ENCODE assay signal across 11 cellular contexts in genomic region chr12:130162771-130163460, GRCh38. TPM values are rescaled to one million over a fixed set of nuclear protein-coding genes. Genes with fewer than 3 reads are reported as not detected.
A peak's percentile ranks its signal among the peaks of the same experiment; 100 is the strongest.
DNase-seq lines count a peak whose midpoint lies in the region; ATAC-seq and TF ChIP-seq lines count a peak whose summit lies in the region.
"Had no signal": no experiment of that assay in that cellular context is flagged by ENCODE, and none has a peak within 500 bp of the region (broad histone marks: within the 10 kb centered on the region; RNA-seq: fewer than 3 reads in every experiment).

No MANE protein-coding gene starts in this region.

- H3F3A ChIP-seq in neural progenitor cell (ENCODE audit: low read depth), result peaks cover 42% of the 10 kb centered on the region

- H3K27me3 Mint-ChIP-seq in neural progenitor cell (ENCODE audit: insufficient read depth, low read depth), result peaks cover 41% of the 10 kb centered on the region

- peaks cover 25% of the 10 kb centered on the region for H3K36me3 Mint-ChIP-seq in neural progenitor cell

- H3K4me3 ChIP-seq in right atrium auricular region, result peak overlapping the region in 1 of 2 donors; percentile 46
- H3K4me3 ChIP-seq in neural progenitor cell, result peak overlapping the region; percentile 58
- peak overlapping the region; percentile 42 to 49 for H3K4me3 ChIP-seq in aorta (ENCODE audit: low read length in 2 of 2)

- H3K9me3 Mint-ChIP-seq in neural progenitor cell, result peaks cover 4% of the 10 kb centered on the region

- peaks cover 88% of the 10 kb centered on the region for H4K20me1 ChIP-seq in neural progenitor cell (ENCODE audit: low read depth)

- WGBS in aorta, 2 donors, result 1 to 2% methylated on average over 66 to 73 of the region's 73 CpGs

- ATAC-seq in esophagus mucosa (peak; percentile 56), aorta (ENCODE audit: low FRiP score) (peak; percentile 37), GM18498 (IDR thresholded peaks at IDR 0.05; ENCODE audit: unreplicated experiment) (no peak)

- H3K79me2 ChIP-seq in neural progenitor cell (ENCODE audit: low read depth), result no peaks in the 10 kb centered on the region

- H3K27ac Mint-ChIP-seq in neural progenitor cell, result peak overlapping the region; percentile 84

- H3K27me3 ChIP-seq in right atrium auricular region (peaks cover 5 to 32% of the 10 kb centered on the region in 2 donors), neural progenitor cell (peaks cover 100% of the 10 kb centered on the region), aorta (ENCODE audit: control insufficient read depth in 1 of 2, insufficient read depth in 2 of 2, low read length in 1 of 2) (no peaks in the 10 kb centered on the region)

- H3K9ac ChIP-seq in neural progenitor cell, result no peak overlapping the region

- H3K4me1 ChIP-seq in right atrium auricular region, result peaks cover 0 to 31% of the 10 kb centered on the region in 2 donors
- peaks cover 29% of the 10 kb centered on the region for H3K4me1 ChIP-seq in neural progenitor cell
- no peaks in the 10 kb centered on the region for H3K4me1 ChIP-seq in aorta (ENCODE audit: control insufficient read depth in 1 of 2, insufficient read depth in 2 of 2, low read length in 2 of 2)

- TF ChIP-seq CTCF in right atrium auricular region (IDR thresholded peaks at IDR 0.05) (no peak), neural progenitor cell (IDR thresholded peaks at IDR 0.05) (peak; percentile 7)

- no peaks in the 10 kb centered on the region for H3K9me3 ChIP-seq in right atrium auricular region
- H3K9me3 ChIP-seq in neural progenitor cell (ENCODE audit: low read depth), result no peaks in the 10 kb centered on the region
- H3K9me3 ChIP-seq in aorta (ENCODE audit: control insufficient read depth, low read length), result no peaks in the 10 kb centered on the region

- H3K36me3 ChIP-seq in right atrium auricular region (no peaks in the 10 kb centered on the region), neural progenitor cell (no peaks in the 10 kb centered on the region), aorta (ENCODE audit: control insufficient read depth in 1 of 2, insufficient read depth in 2 of 2, low read length in 1 of 2) (no peaks in the 10 kb centered on the region)

- H3K27ac ChIP-seq in right atrium auricular region (no peak overlapping the region), neural progenitor cell (no peak overlapping the region), aorta (ENCODE audit: low read depth in 1 of 2, low read length in 2 of 2) (no peak overlapping the region)
- H3K27ac ChIP-seq: HL-60 had no signal

- DNase-seq in cardiac septum (ENCODE audit: low spot score) (peak; percentile 73), right atrium auricular region (ENCODE audit: low spot score) (no peak), neural progenitor cell (ENCODE audit: low spot score) (no peak), aorta (peak in 1 of 2 donors; percentile 64), NCI-H82 (lab: John Stamatoyannopoulos, UW) (no peak), T1000 (lab: John Stamatoyannopoulos, UW) (no peak)
- DNase-seq: NCI-H1694 had no signal

- peaks cover 41% of the 10 kb centered on the region for H3K4me1 Mint-ChIP-seq in neural progenitor cell

- intact Hi-C loops in cardiac septum (cut with DNase I), result no loop called here
- intact Hi-C loops in aorta (cut with DNase I), result no loop called here

- peak overlapping the region; percentile 99 for H3K4me3 Mint-ChIP-seq in neural progenitor cell

- no peak overlapping the region for H2AFZ ChIP-seq in neural progenitor cell (replicated peaks)

- H3K4me2 ChIP-seq in neural progenitor cell, result peak overlapping the region; percentile 82

RNA-seq across cellular contexts. Expression of gene FZD10, which starts 0.7 kb away (rescaled TPM):
- total RNA-seq in cardiac septum (not detected), right atrium auricular region (under 1 TPM; 0.19 to 0.28 TPM), esophagus mucosa (13.7 TPM), neural progenitor cell (ENCODE audit: low replicate concordance) (0.11 and 0.81 TPM in 2 replicates), aorta (1 to 10 TPM in 1 of 2 donors, under 1 TPM in 1; 0.72 to 1.2 TPM)
- polyA plus RNA-seq in aorta, result 1 to 10 TPM in 1 of 2 donors, under 1 TPM in 1; 0.75 to 1.7 TPM
- total RNA-seq: SK-MEL-5 had no signal
